In genomic region chr4:119726505-119726904, GRCh38 we compare ENCODE assay signal across 14 cellular contexts.
DNase-seq lines count a peak whose midpoint lies in the region; ATAC-seq lines count a peak whose summit lies in the region.
"Had no signal": no experiment of that assay in that cellular context is flagged by ENCODE, and none has a peak within 500 bp of the region (broad histone marks: within the 10 kb centered on the region; RNA-seq: fewer than 3 reads in every experiment).

No MANE protein-coding gene starts in this region.

- no peaks in the 10 kb centered on the region for H3K9me3 ChIP-seq in iPS-20b (ENCODE audit: insufficient read depth, low read depth, low read length)

- H3K9ac ChIP-seq in iPS-20b (ENCODE audit: low read depth, low read length) = 0 out of 2 replicates have a peak overlapping the region, but pooled peaks have one; percentile 4

- H3K4me1 ChIP-seq in iPS-20b (ENCODE audit: insufficient read depth, low read length) = peaks cover 18% of the 10 kb centered on the region; the same call in 1 of the 2 replicates

- no peaks in the 10 kb centered on the region for H3K36me3 ChIP-seq in iPS-20b (ENCODE audit: insufficient read depth, low read depth, low read length)

- no peak overlapping the region for H3K27ac ChIP-seq in iPS-20b (ENCODE audit: low read length)

- peak; percentile 30 for DNase-seq in EL
- peak; percentile 49 for DNase-seq in astrocyte of the hippocampus (ENCODE audit: low read depth, low spot score)
- peak; percentile 79 for DNase-seq in stromal cell of bone marrow (ENCODE audit: low read depth)
- no peak for DNase-seq in NCI-H2081 treated with DMSO at 0.1 percent for 48 hours (lab: John Stamatoyannopoulos, UW)
- DNase-seq in NCI-H2171 treated with DMSO at 0.1 percent for 48 hours (lab: John Stamatoyannopoulos, UW) = no peak
- DNase-seq: activated CD4-positive, alpha-beta T cell treated with anti-CD3 and anti-CD28 coated beads for 1 hour; effector CD4-positive, alpha-beta T cell; MV-4-11; NCI-H1930; NCI-H446 treated with DMSO at 0.1 percent for 48 hours; nephron progenitor cell had no signal

- H3K4me3 ChIP-seq in iPS-20b (ENCODE audit: low read length) = no peak overlapping the region

- ATAC-seq in GM21619 (IDR thresholded peaks at IDR 0.05; ENCODE audit: unreplicated experiment) = no peak
- ATAC-seq: activated naive CD4-positive, alpha-beta T cell treated with anti-CD3 and anti-CD28 coated beads, Interleukin-2, amount 50 U/mL, for 72 hours had no signal

- no peaks in the 10 kb centered on the region for H3K27me3 ChIP-seq in iPS-20b (ENCODE audit: insufficient read depth, low read length)

Comparison
In these comparisons a context has a peak if more than half of its experiments do, and no peak if none do; other contexts are left out.
1. DNase-seq: peak in EL (single experiment), astrocyte of the hippocampus (single experiment) and stromal cell of bone marrow (single experiment); none in NCI-H2081 treated with DMSO at 0.1 percent for 48 hours (single experiment) and NCI-H2171 treated with DMSO at 0.1 percent for 48 hours (single experiment).